8 cellular contexts compared by ENCODE assay signal in genomic region chr19:9914315-9915207, GRCh38. TPM values are rescaled to one million over a fixed set of nuclear protein-coding genes. Genes with fewer than 3 reads are reported as not detected.
DNase-seq lines count a peak whose midpoint lies in the region; ATAC-seq and TF ChIP-seq lines count a peak whose summit lies in the region.

No MANE protein-coding gene starts in this region.

- H3K36me3 ChIP-seq in Loucy (ENCODE audit: insufficient read depth, low read length) (no peaks in the 10 kb centered on the region), right atrium auricular region (no peaks in the 10 kb centered on the region), uterus (no peaks in the 10 kb centered on the region)

- H2AFZ ChIP-seq in Loucy (ENCODE audit: low read length): peak overlapping the region; percentile 90

- H3K27me3 ChIP-seq in Loucy (ENCODE audit: insufficient read depth, low read length, poor library complexity, severe bottlenecking): no peaks in the 10 kb centered on the region
- peaks cover 0 to 11% of the 10 kb centered on the region in 2 donors for H3K27me3 ChIP-seq in right atrium auricular region
- peaks cover 0 to 6% of the 10 kb centered on the region in 2 donors for H3K27me3 ChIP-seq in uterus

- no peaks in the 10 kb centered on the region for H3K36me3 Mint-ChIP-seq in T-cell
- H3K36me3 Mint-ChIP-seq in activated naive CD8-positive, alpha-beta T cell treated with anti-CD3 and anti-CD28 coated beads, Interleukin-2, amount 50 U/mL, for 24 hours (ENCODE audit: low read depth): no peaks in the 10 kb centered on the region

- peak overlapping the region; percentile 80 for H3K4me2 ChIP-seq in Loucy (ENCODE audit: low read depth, low read length, poor library complexity, severe bottlenecking)

- TF ChIP-seq POLR2A in uterus (IDR thresholded peaks at IDR 0.05): no peak

- H3K79me2 ChIP-seq in Loucy (ENCODE audit: insufficient read depth, low read length): no peaks in the 10 kb centered on the region

- peak; percentile 91 to 94 (median 94) for ATAC-seq in T-cell (replicated peaks in 1 of 4)
- ATAC-seq in activated naive CD8-positive, alpha-beta T cell treated with anti-CD3 and anti-CD28 coated beads, Interleukin-2, amount 50 U/mL, for 24 hours: peak; percentile 90
- ATAC-seq in GM21447 (IDR thresholded peaks at IDR 0.05; ENCODE audit: unreplicated experiment): no peak

- H4K20me1 ChIP-seq in Loucy (ENCODE audit: insufficient read depth, low read length, poor library complexity, severe bottlenecking): no peaks in the 10 kb centered on the region

- CTCF ChIA-PET in T-cell (lab: Charles Lee): interaction anchor here (0.7 kb wide), 4 partner anchors 63 to 483 kb away, joined by 3 to 8 read pairs (median 4); no protein-coding TSS in a partner anchor

- H3K27ac ChIP-seq in right atrium auricular region (peak overlapping the region in 1 of 2 donors; percentile 42), uterus (no peak overlapping the region)

- H3K9me3 ChIP-seq in Loucy (ENCODE audit: insufficient read depth, low read depth, low read length) (no peaks in the 10 kb centered on the region), right atrium auricular region (no peaks in the 10 kb centered on the region), uterus (no peaks in the 10 kb centered on the region)

- POLR2A ChIA-PET in T-cell (lab: Charles Lee): no interaction called here

- H3K9me2 ChIP-seq in Loucy (replicated peaks; ENCODE audit: low read depth, low read length): no peaks in the 10 kb centered on the region

- no peak overlapping the region for H3K27ac Mint-ChIP-seq in T-cell
- no peak overlapping the region for H3K27ac Mint-ChIP-seq in activated naive CD8-positive, alpha-beta T cell treated with anti-CD3 and anti-CD28 coated beads, Interleukin-2, amount 50 U/mL, for 24 hours

- peaks cover 23 to 37% of the 10 kb centered on the region in 2 donors for H3K27me3 Mint-ChIP-seq in T-cell
- peaks cover 30% of the 10 kb centered on the region for H3K27me3 Mint-ChIP-seq in activated naive CD8-positive, alpha-beta T cell treated with anti-CD3 and anti-CD28 coated beads, Interleukin-2, amount 50 U/mL, for 24 hours

- H3K4me1 Mint-ChIP-seq in T-cell: peaks cover 7 to 11% (median 10%) of the 10 kb centered on the region in 3 donors
- H3K4me1 Mint-ChIP-seq in activated naive CD8-positive, alpha-beta T cell treated with anti-CD3 and anti-CD28 coated beads, Interleukin-2, amount 50 U/mL, for 24 hours: peaks cover 8% of the 10 kb centered on the region

- DNase-seq in T-cell (peak; percentile 42 to 85 (median 68)), right atrium auricular region (ENCODE audit: low spot score) (peak; percentile 62), retina (peak; percentile 85), uterus (peak; percentile 31 to 68)
- DNase-seq in activated naive CD8-positive, alpha-beta T cell treated with anti-CD3 and anti-CD28 coated beads, Interleukin-2, amount 50 U/mL, for 24 hours: peak; percentile 85

- TF ChIP-seq CTCF in GM12872 (IDR thresholded peaks at IDR 0.05; ENCODE audit: insufficient read depth, low read depth, low read length) (peak; percentile 51; the same call in 2 of the 3 replicates), Loucy (conservative IDR thresholded peaks at IDR 0.05; ENCODE audit: low read length) (peak; percentile 71), right atrium auricular region (IDR thresholded peaks at IDR 0.05) (peak; percentile 26 to 68), uterus (IDR thresholded peaks at IDR 0.05) (peak; percentile 24 to 61 (median 59))

- intact Hi-C loops in uterus (cut with DNase I; ENCODE audit: low total_unique reads): no loop called here

- no peaks in the 10 kb centered on the region for H3F3A ChIP-seq in Loucy (ENCODE audit: low read depth)

- no peaks in the 10 kb centered on the region for H3K9me3 Mint-ChIP-seq in T-cell
- no peaks in the 10 kb centered on the region for H3K9me3 Mint-ChIP-seq in activated naive CD8-positive, alpha-beta T cell treated with anti-CD3 and anti-CD28 coated beads, Interleukin-2, amount 50 U/mL, for 24 hours

- H3K4me1 ChIP-seq in Loucy (ENCODE audit: insufficient read depth, low read length, poor library complexity, severe bottlenecking): no peaks in the 10 kb centered on the region
- H3K4me1 ChIP-seq in right atrium auricular region: peaks cover 0 to 19% of the 10 kb centered on the region in 2 donors
- no peaks in the 10 kb centered on the region for H3K4me1 ChIP-seq in uterus

- peak overlapping the region; percentile 63 for H3K9ac ChIP-seq in Loucy (ENCODE audit: low read depth, low read length, poor library complexity, severe bottlenecking)

- H3K4me3 ChIP-seq in Loucy (ENCODE audit: low read length, poor library complexity, severe bottlenecking) (peak overlapping the region; percentile 68), right atrium auricular region (peak overlapping the region; percentile 16 to 53), uterus (peak overlapping the region; percentile 31 to 36)

- peak overlapping the region; percentile 57 to 68 (median 67) for H3K4me3 Mint-ChIP-seq in T-cell
- peak overlapping the region; percentile 64 for H3K4me3 Mint-ChIP-seq in activated naive CD8-positive, alpha-beta T cell treated with anti-CD3 and anti-CD28 coated beads, Interleukin-2, amount 50 U/mL, for 24 hours

RNA-seq across cellular contexts. Expression of gene OLFM2, which starts 21.8 kb away (rescaled TPM):
- total RNA-seq in T-cell (10 to 100 TPM in 3 of 5 donors, 1 to 10 TPM in 2; 6.0 to 18.0 (median 11.9) TPM), right atrium auricular region (1 to 10 TPM; 1.4 to 3.5 TPM), uterus (100 to 1,000 TPM in 1 of 4 donors, 10 to 100 TPM in 1, 1 to 10 TPM in 1, not detected in 1; 4.6 to 114 (median 24.8) TPM)
